In genomic region chr3:67744699-67745098, GRCh38 we compare ENCODE assay signal across 4 cellular contexts.
TF ChIP-seq lines count a peak whose summit lies in the region.

No MANE protein-coding gene starts in this region.

TF ChIP-seq in HepG2, 621 proteins besides CTCF, POLR2A, EP300 and RAD21:
- peak; percentile 76 for TF ChIP-seq MAFF (IDR thresholded peaks at IDR 0.05; ENCODE audit: low read depth, low read length)
- TF ChIP-seq PCBP2 (optimal IDR thresholded peaks at IDR 0.05; ENCODE audit: low read depth, low read length, poor library complexity, severe bottlenecking): no peak
- TF ChIP-seq MAFK (conservative IDR thresholded peaks at IDR 0.05 in 1 of 2, IDR thresholded peaks at IDR 0.05 in 1 of 2; ENCODE audit: low read length in 2 of 2): peak; percentile 56 to 86
TF ChIP-seq in HepG2: peak in this region for 2.

TF ChIP-seq in A549, 52 proteins besides CTCF, POLR2A, EP300 and RAD21:
- no peak for TF ChIP-seq CBX8 (IDR thresholded peaks at IDR 0.05)
- peak; percentile 60 for TF ChIP-seq MAFK (IDR thresholded peaks at IDR 0.05; ENCODE audit: partially characterized antibody)

TF ChIP-seq in IMR-90, 13 proteins besides CTCF, POLR2A, EP300 and RAD21:
- TF ChIP-seq MAFK (IDR thresholded peaks at IDR 0.05; ENCODE audit: low read depth, low read length): peak; percentile 83
- TF ChIP-seq BHLHE40 (IDR thresholded peaks at IDR 0.05; ENCODE audit: low read depth, low read length): no peak
- no peak for TF ChIP-seq USF2 (IDR thresholded peaks at IDR 0.05; ENCODE audit: low read depth, low read length)
- TF ChIP-seq MXI1 (IDR thresholded peaks at IDR 0.05; ENCODE audit: borderline replicate concordance, low read depth, low read length): no peak
- TF ChIP-seq CHD1 (IDR thresholded peaks at IDR 0.05; ENCODE audit: low read depth, low read length): no peak
- TF ChIP-seq NFE2L2 (IDR thresholded peaks at IDR 0.05; ENCODE audit: low read depth, low read length): no peak
- no peak for TF ChIP-seq RCOR1 (IDR thresholded peaks at IDR 0.05; ENCODE audit: insufficient replicate concordance, low read length)
- no peak for TF ChIP-seq SMC3 (IDR thresholded peaks at IDR 0.05; ENCODE audit: low read depth, low read length)
TF ChIP-seq in IMR-90: peak in this region for 1.

TF ChIP-seq in K562, 482 proteins besides CTCF, POLR2A, EP300 and RAD21:
- TF ChIP-seq MEF2D (tag; conservative IDR thresholded peaks at IDR 0.05; ENCODE audit: low read depth) (no peak), C11orf30 (IDR thresholded peaks at IDR 0.05; ENCODE audit: low read depth) (peak; percentile 16; the same call in 1 of the 2 replicates), POLR2B (IDR thresholded peaks at IDR 0.05; ENCODE audit: low read depth, partially characterized antibody) (no peak), POLR2G (IDR thresholded peaks at IDR 0.05; ENCODE audit: low read depth, low read length) (no peak), TAF15 (IDR thresholded peaks at IDR 0.05; ENCODE audit: low read depth, low read length) (no peak), CTCFL (IDR thresholded peaks at IDR 0.05; ENCODE audit: borderline replicate concordance, insufficient read depth, low read depth, low read length, poor library complexity, severe bottlenecking) (no peak), ZNF316 (IDR thresholded peaks at IDR 0.05) (peak; percentile 63)
